Comparison of ENCODE assay signal across 26 cellular contexts in the genomic region with DNA sequence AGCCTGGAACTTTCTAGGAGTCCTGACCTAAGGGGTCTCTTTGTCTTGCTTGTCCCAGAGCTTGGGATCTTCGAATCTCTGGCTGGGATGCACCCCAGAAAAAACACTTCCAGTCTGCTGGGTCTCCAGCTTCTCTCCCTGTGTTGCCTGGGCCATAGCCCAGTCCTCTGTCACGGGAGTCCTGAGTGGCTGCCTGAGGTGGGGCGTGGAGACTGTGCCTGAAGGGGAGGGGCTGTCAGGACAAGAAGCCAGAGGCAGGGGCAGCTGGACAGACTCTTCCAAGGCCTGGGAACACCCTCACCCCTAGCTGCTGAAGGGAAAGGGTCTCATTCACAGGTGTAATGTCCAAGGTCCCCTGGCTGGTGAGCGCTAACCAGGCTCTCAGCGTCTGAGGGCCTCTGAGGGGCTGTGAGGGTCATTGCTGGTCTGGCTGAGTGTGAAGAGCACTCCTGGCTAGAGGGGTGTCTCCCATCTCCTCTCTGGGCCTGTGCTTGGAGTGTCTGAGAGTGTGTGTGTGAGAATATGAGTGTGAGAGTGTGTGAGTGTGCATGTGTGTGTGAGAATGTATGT. TPM values are rescaled to one million over a fixed set of nuclear protein-coding genes. Genes with fewer than 3 reads are reported as not detected.
"Had no signal": no experiment of that assay in that cellular context is flagged by ENCODE, and none has a peak within 500 bp of the region (broad histone marks: within the 10 kb centered on the region; RNA-seq: fewer than 3 reads in every experiment).

No MANE protein-coding gene starts in this region.

- H3K36me3 Mint-ChIP-seq: naive thymus-derived CD4-positive, alpha-beta T cell; stimulated activated memory B cell treated with anti-CD40 and anti-IgM and Interleukin-4, amounts not matched to agents 10 μg/mL and 1 μg/mL and 100 μg/mL, for 72 hours had no signal

- H3K9me3 Mint-ChIP-seq: stimulated activated memory B cell treated with anti-CD40 and anti-IgM and Interleukin-4, amounts not matched to agents 10 μg/mL and 1 μg/mL and 100 μg/mL, for 72 hours; stimulated activated naive CD8-positive, alpha-beta T cell treated with anti-CD3 and anti-CD28 coated beads, Interleukin-15, Interleukin-2, amounts not matched to agents 100 ng/mL and 50 ng/mL, for 24 hours had no signal

- H3K4me1 Mint-ChIP-seq: naive thymus-derived CD4-positive, alpha-beta T cell; stimulated activated memory B cell treated with anti-CD40 and anti-IgM and Interleukin-4, amounts not matched to agents 10 μg/mL and 1 μg/mL and 100 μg/mL, for 72 hours had no signal

- H3K36me3 ChIP-seq: lower lobe of right lung, ovary, spleen, tibial nerve, upper lobe of right lung, vagina had no signal

- H3K4me3 ChIP-seq: dorsolateral prefrontal cortex, hepatocyte, lower lobe of right lung, ovary, spleen, tibial nerve, upper lobe of right lung, vagina had no signal

- H3K9me3 ChIP-seq: lower lobe of right lung, ovary, spleen, tibial nerve, upper lobe of right lung, vagina had no signal

- DNase-seq: cortex of kidney; dorsolateral prefrontal cortex; effector CD8-positive, alpha-beta T cell; foreskin melanocyte; head of caudate nucleus; lower lobe of right lung; naive thymus-derived CD4-positive, alpha-beta T cell; nephron progenitor cell; ovary; spleen; stimulated activated CD4-positive, alpha-beta T cell treated with anti-CD3 and anti-CD28 coated beads, Interleukin-15, amount 100 ng/mL, for 24 hours; stimulated activated CD4-positive, alpha-beta T cell treated with anti-CD3 and anti-CD28 coated beads, Interleukin-1b, Interleukin-23, amount 100 ng/mL, for 48 hours; stimulated activated CD4-positive, alpha-beta T cell treated with anti-CD3 and anti-CD28 coated beads, Interleukin-4, amount 100 ng/mL, for 24 hours; upper lobe of right lung had no signal

- ATAC-seq: naive thymus-derived CD4-positive, alpha-beta T cell; sciatic nerve; stimulated activated memory B cell treated with anti-CD40 and anti-IgM and Interleukin-4, amounts not matched to agents 10 μg/mL and 1 μg/mL and 100 μg/mL, for 72 hours; upper lobe of right lung had no signal

- H2AFZ ChIP-seq: hepatocyte had no signal

- H3K4me3 Mint-ChIP-seq: naive thymus-derived CD4-positive, alpha-beta T cell; nephron progenitor cell; stimulated activated memory B cell treated with anti-CD40 and anti-IgM and Interleukin-4, amounts not matched to agents 10 μg/mL and 1 μg/mL and 100 μg/mL, for 72 hours; stimulated activated naive CD8-positive, alpha-beta T cell treated with anti-CD3 and anti-CD28 coated beads, Interleukin-15, Interleukin-2, amounts not matched to agents 100 ng/mL and 50 ng/mL, for 24 hours had no signal

- H3K4me1 ChIP-seq: vagina had no signal

- H3K4me2 ChIP-seq: hepatocyte had no signal

- H3K27ac ChIP-seq: dorsolateral prefrontal cortex, hepatocyte, lower lobe of right lung, ovary, spleen, tibial nerve, upper lobe of right lung, vagina had no signal

- H3K27me3 ChIP-seq: hepatocyte, ovary, tibial nerve, upper lobe of right lung, vagina had no signal

- H3K27ac Mint-ChIP-seq: naive thymus-derived CD4-positive, alpha-beta T cell; nephron progenitor cell; stimulated activated memory B cell treated with anti-CD40 and anti-IgM and Interleukin-4, amounts not matched to agents 10 μg/mL and 1 μg/mL and 100 μg/mL, for 72 hours; stimulated activated naive CD8-positive, alpha-beta T cell treated with anti-CD3 and anti-CD28 coated beads, Interleukin-15, Interleukin-2, amounts not matched to agents 100 ng/mL and 50 ng/mL, for 24 hours had no signal

RNA-seq across cellular contexts. Expression of a gene that starts 20.4 kb away (rescaled TPM):
- polyA plus RNA-seq: naive thymus-derived CD4-positive, alpha-beta T cell had no signal

RNA-seq across cellular contexts. Expression of a gene that starts 35.8 kb away (rescaled TPM):
- total RNA-seq: mononuclear cell; naive thymus-derived CD4-positive, alpha-beta T cell; posterior vena cava; skeletal muscle tissue; tibial nerve; vagina had no signal
- polyA plus RNA-seq: naive thymus-derived CD4-positive, alpha-beta T cell had no signal

RNA-seq across cellular contexts. Expression of a gene that starts 56.8 kb away (rescaled TPM):
- total RNA-seq: kidney epithelial cell; mesenteric fat pad; mononuclear cell; naive thymus-derived CD4-positive, alpha-beta T cell; sciatic nerve; temporal lobe; tibial nerve; vagina had no signal
- polyA plus RNA-seq: naive thymus-derived CD4-positive, alpha-beta T cell had no signal
